ENCODE assay signal across 14 cellular contexts in genomic region chr7:22231806-22232205, GRCh38.
DNase-seq lines count a peak whose midpoint lies in the region; ATAC-seq and TF ChIP-seq lines count a peak whose summit lies in the region.
"Had no signal": no experiment of that assay in that cellular context is flagged by ENCODE, and none has a peak within 500 bp of the region (broad histone marks: within the 10 kb centered on the region; RNA-seq: fewer than 3 reads in every experiment).

No MANE protein-coding gene starts in this region.

- H3K27me3 ChIP-seq in DND-41 (ENCODE audit: insufficient read depth, low read length, poor library complexity), result no peaks in the 10 kb centered on the region

- no peaks in the 10 kb centered on the region for H3K79me2 ChIP-seq in DND-41 (ENCODE audit: insufficient read depth, low read length)

- H3K27ac Mint-ChIP-seq in T-helper 17 cell (peak overlapping the region; percentile 8), HFFc6 (no peak overlapping the region)
- no peak overlapping the region for H3K27ac Mint-ChIP-seq in activated T-helper 2 cell treated with anti-CD3 and anti-CD28 coated beads, Interferon-gamma antibody, Interleukin-2, Interleukin-4, amounts not matched to agents 10 μg/mL and 5 μg/mL and 100 μg/mL, durations not matched to agents 14 hours and 24 hours and 36 hours
- H3K27ac Mint-ChIP-seq: B cell; CD4-positive, alpha-beta T cell; GM23338 had no signal

- 0 out of 2 replicates have a peak overlapping the region, but pooled peaks have one; percentile 13 for H3K27ac ChIP-seq in DND-41 (ENCODE audit: low read length)
- no peak overlapping the region for H3K27ac ChIP-seq in epithelial cell of prostate

- no peaks in the 10 kb centered on the region for H3K4me1 ChIP-seq in DND-41 (ENCODE audit: insufficient read depth, low read length)

- no peak for TF ChIP-seq CTCF in DND-41 (IDR thresholded peaks at IDR 0.05; ENCODE audit: borderline replicate concordance, extremely low read depth, low read length, poor library complexity, severe bottlenecking)
- no peak for TF ChIP-seq CTCF in HFFc6 (IDR thresholded peaks at IDR 0.05)

- no peak overlapping the region for H3K4me3 ChIP-seq in DND-41 (ENCODE audit: low read depth in 1 of 2, low read length in 2 of 2)
- H3K4me3 ChIP-seq: GM23338 had no signal

- H3K4me1 Mint-ChIP-seq in T-helper 17 cell (no peaks in the 10 kb centered on the region), HFFc6 (ENCODE audit: low read depth) (peaks cover 10% of the 10 kb centered on the region; the same call in 1 of the 2 replicates)
- H3K4me1 Mint-ChIP-seq in activated T-helper 2 cell treated with anti-CD3 and anti-CD28 coated beads, Interferon-gamma antibody, Interleukin-2, Interleukin-4, amounts not matched to agents 10 μg/mL and 5 μg/mL and 100 μg/mL, durations not matched to agents 14 hours and 24 hours and 36 hours (ENCODE audit: low read depth), result no peaks in the 10 kb centered on the region
- H3K4me1 Mint-ChIP-seq: B cell had no signal

- no peak overlapping the region for H3K9ac ChIP-seq in DND-41 (ENCODE audit: low read depth, low read length)

- H2AFZ ChIP-seq in DND-41 (ENCODE audit: low read depth, low read length), result no peak overlapping the region
- H2AFZ ChIP-seq: GM23338 had no signal

- peaks cover 49% of the 10 kb centered on the region for H3K36me3 ChIP-seq in DND-41 (ENCODE audit: insufficient read depth, low read length)

- H4K20me1 ChIP-seq in DND-41 (ENCODE audit: insufficient read depth, low read length), result no peaks in the 10 kb centered on the region

- intact Hi-C loops in activated T-helper 2 cell treated with anti-CD3 and anti-CD28 coated beads, Interferon-gamma antibody, Interleukin-2, Interleukin-4, amounts not matched to agents 10 μg/mL and 5 μg/mL and 100 μg/mL, durations not matched to agents 14 hours and 24 hours and 36 hours (cut with micrococcal nuclease), result no loop called here

- H3K27me3 Mint-ChIP-seq in T-helper 17 cell (peaks cover 30% of the 10 kb centered on the region), HFFc6 (ENCODE audit: insufficient read depth) (no peaks in the 10 kb centered on the region; the same call in 1 of the 2 replicates)
- H3K27me3 Mint-ChIP-seq in activated T-helper 2 cell treated with anti-CD3 and anti-CD28 coated beads, Interferon-gamma antibody, Interleukin-2, Interleukin-4, amounts not matched to agents 10 μg/mL and 5 μg/mL and 100 μg/mL, durations not matched to agents 14 hours and 24 hours and 36 hours (ENCODE audit: low read depth), result peaks cover 29% of the 10 kb centered on the region
- H3K27me3 Mint-ChIP-seq: B cell; CD4-positive, alpha-beta T cell had no signal

- no peaks in the 10 kb centered on the region for H3K36me3 Mint-ChIP-seq in T-helper 17 cell (ENCODE audit: low read depth)
- no peaks in the 10 kb centered on the region for H3K36me3 Mint-ChIP-seq in activated T-helper 2 cell treated with anti-CD3 and anti-CD28 coated beads, Interferon-gamma antibody, Interleukin-2, Interleukin-4, amounts not matched to agents 10 μg/mL and 5 μg/mL and 100 μg/mL, durations not matched to agents 14 hours and 24 hours and 36 hours (ENCODE audit: low read depth)
- H3K36me3 Mint-ChIP-seq in HFFc6 (ENCODE audit: low read depth), result no peaks in the 10 kb centered on the region

- DNase-seq in DND-41 (no peak), T-helper 17 cell (no peak), epithelial cell of prostate (ENCODE audit: low read depth, low spot score) (peak; percentile 6), superior temporal gyrus (ENCODE audit: extremely low spot score) (peak; percentile 21), HFFc6 (no peak), medulla oblongata (ENCODE audit: extremely low spot score) (no peak)
- no peak for DNase-seq in activated T-helper 2 cell treated with anti-CD3 and anti-CD28 coated beads, Interferon-gamma antibody, Interleukin-2, Interleukin-4, amounts not matched to agents 10 μg/mL and 5 μg/mL and 100 μg/mL, durations not matched to agents 14 hours and 24 hours and 36 hours (ENCODE audit: low spot score)
- DNase-seq: ACHN; C1 segment of cervical spinal cord; CD4-positive, alpha-beta T cell; H7 had no signal

- no peaks in the 10 kb centered on the region for H3K9me3 Mint-ChIP-seq in activated T-helper 2 cell treated with anti-CD3 and anti-CD28 coated beads, Interferon-gamma antibody, Interleukin-2, Interleukin-4, amounts not matched to agents 10 μg/mL and 5 μg/mL and 100 μg/mL, durations not matched to agents 14 hours and 24 hours and 36 hours
- no peaks in the 10 kb centered on the region for H3K9me3 Mint-ChIP-seq in HFFc6
- H3K9me3 Mint-ChIP-seq: CD4-positive, alpha-beta T cell; GM23338 had no signal

- ATAC-seq in DND-41 (ENCODE audit: insufficient read depth, low read depth) (no peak), T-helper 17 cell (no peak)
- ATAC-seq: GM23338, HepG2 had no signal

- no peak overlapping the region for H3K4me2 ChIP-seq in DND-41 (ENCODE audit: insufficient read depth, low read length)
- H3K4me2 ChIP-seq: GM23338 had no signal

- H3K9me3 ChIP-seq in DND-41 (ENCODE audit: insufficient read depth, low read length, severe bottlenecking) (no peaks in the 10 kb centered on the region), T-helper 17 cell (ENCODE audit: control insufficient read depth, low read length, poor library complexity, severe bottlenecking) (no peaks in the 10 kb centered on the region)

- no peak overlapping the region for H3K4me3 Mint-ChIP-seq in T-helper 17 cell
- H3K4me3 Mint-ChIP-seq in activated T-helper 2 cell treated with anti-CD3 and anti-CD28 coated beads, Interferon-gamma antibody, Interleukin-2, Interleukin-4, amounts not matched to agents 10 μg/mL and 5 μg/mL and 100 μg/mL, durations not matched to agents 14 hours and 24 hours and 36 hours (ENCODE audit: low read depth), result no peak overlapping the region
- no peak overlapping the region for H3K4me3 Mint-ChIP-seq in HFFc6
- H3K4me3 Mint-ChIP-seq: B cell; CD4-positive, alpha-beta T cell; GM23338 had no signal

Comparison
In these comparisons a context has a peak if more than half of its experiments do, and no peak if none do; other contexts are left out.
1. DNase-seq: peak in epithelial cell of prostate (single experiment) and superior temporal gyrus (single experiment); none in DND-41 (single experiment), T-helper 17 cell (0 of 3), activated T-helper 2 cell treated with anti-CD3 and anti-CD28 coated beads, Interferon-gamma antibody, Interleukin-2, Interleukin-4, amounts not matched to agents 10 μg/mL and 5 μg/mL and 100 μg/mL, durations not matched to agents 14 hours and 24 hours and 36 hours (single experiment), HFFc6 (single experiment) and medulla oblongata (single experiment).